1 cellular context compared by ENCODE assay signal in the genomic region with DNA sequence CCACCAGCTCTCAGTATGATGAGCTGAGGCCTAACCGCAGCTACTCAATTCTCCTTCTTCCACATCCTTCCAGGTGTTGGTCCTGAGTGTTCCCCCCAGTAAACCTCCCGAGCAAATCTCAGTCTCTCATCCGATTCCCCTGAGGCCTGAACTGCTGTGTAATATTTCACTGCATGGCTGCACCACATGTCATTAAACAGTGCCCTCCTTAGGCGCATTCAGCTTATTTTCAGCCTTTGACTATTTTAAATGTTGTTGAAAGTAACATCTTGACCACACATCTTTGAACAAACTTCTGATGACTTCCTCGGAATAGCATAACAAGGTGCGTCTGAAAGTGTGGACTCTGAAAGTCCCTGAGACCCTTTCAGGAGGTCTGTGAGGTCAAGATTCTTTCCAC.
TF ChIP-seq lines count a peak whose summit lies in the region.

No MANE protein-coding gene starts in this region.

TF ChIP-seq in SK-N-SH, 30 proteins besides CTCF, POLR2A, EP300 and RAD21 (continued from another document):
- no peak for TF ChIP-seq ZBTB33 (IDR thresholded peaks at IDR 0.05; ENCODE audit: borderline replicate concordance, low read depth)
- no peak for TF ChIP-seq FOSL2 (IDR thresholded peaks at IDR 0.05; ENCODE audit: borderline replicate concordance, low read depth)
- TF ChIP-seq IRF3 (IDR thresholded peaks at IDR 0.05; ENCODE audit: low read depth, low read length) = no peak
- TF ChIP-seq YY1 (IDR thresholded peaks at IDR 0.05; ENCODE audit: low read depth) = no peak
- TF ChIP-seq RXRA (IDR thresholded peaks at IDR 0.05; ENCODE audit: borderline replicate concordance, low read depth) = no peak
- TF ChIP-seq, protein P1, sequence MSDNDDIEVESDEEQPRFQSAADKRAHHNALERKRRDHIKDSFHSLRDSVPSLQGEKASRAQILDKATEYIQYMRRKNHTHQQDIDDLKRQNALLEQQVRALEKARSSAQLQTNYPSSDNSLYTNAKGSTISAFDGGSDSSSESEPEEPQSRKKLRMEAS (IDR thresholded peaks at IDR 0.05; ENCODE audit: low read depth) = no peak
- TF ChIP-seq, protein P2, sequence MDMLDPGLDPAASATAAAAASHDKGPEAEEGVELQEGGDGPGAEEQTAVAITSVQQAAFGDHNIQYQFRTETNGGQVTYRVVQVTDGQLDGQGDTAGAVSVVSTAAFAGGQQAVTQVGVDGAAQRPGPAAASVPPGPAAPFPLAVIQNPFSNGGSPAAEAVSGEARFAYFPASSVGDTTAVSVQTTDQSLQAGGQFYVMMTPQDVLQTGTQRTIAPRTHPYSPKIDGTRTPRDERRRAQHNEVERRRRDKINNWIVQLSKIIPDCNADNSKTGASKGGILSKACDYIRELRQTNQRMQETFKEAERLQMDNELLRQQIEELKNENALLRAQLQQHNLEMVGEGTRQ (IDR thresholded peaks at IDR 0.05; ENCODE audit: borderline replicate concordance, low read depth, low read length) = no peak
